In the genomic region with DNA sequence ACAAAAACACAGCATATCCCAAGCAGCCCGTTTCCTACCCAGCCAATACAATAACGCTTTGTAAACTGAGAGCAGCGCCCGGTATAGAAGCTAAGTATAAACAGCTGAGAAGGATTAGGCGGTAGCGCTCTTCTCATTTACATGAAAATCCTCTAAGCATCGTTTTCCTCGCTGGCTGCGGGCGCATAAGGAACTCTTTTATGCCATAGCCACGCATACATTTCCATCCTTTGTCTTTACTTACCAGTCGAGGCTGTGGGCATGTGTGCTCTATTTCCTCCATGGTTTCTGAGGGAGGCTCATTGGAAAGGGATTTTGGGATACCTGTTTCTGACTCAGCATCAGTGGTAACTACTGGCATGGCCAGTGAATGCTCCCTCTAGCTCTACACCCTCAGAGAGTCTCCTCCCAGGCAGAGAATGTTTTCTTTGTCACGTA, we compare ENCODE assay signal across 8 cellular contexts. TPM values are rescaled to one million over a fixed set of nuclear protein-coding genes. Genes with fewer than 3 reads are reported as not detected.
DNase-seq lines count a peak whose midpoint lies in the region; ATAC-seq and TF ChIP-seq lines count a peak whose summit lies in the region.

No MANE protein-coding gene starts in this region.

- H3K27me3 ChIP-seq in BE2C = no peaks in the 10 kb centered on the region
- H3K27me3 ChIP-seq in NT2/D1 (ENCODE audit: insufficient read depth, insufficient read length) = no peaks in the 10 kb centered on the region
- no peaks in the 10 kb centered on the region for H3K27me3 ChIP-seq in neuron (ENCODE audit: insufficient read depth, low read length)

- POLR2A ChIA-PET in GM10248 (lab: Yijun Ruan, JAX) = no interaction called here

- no peaks in the 10 kb centered on the region for H3K4me1 ChIP-seq in BE2C
- H3K4me1 ChIP-seq in NT2/D1 (ENCODE audit: insufficient read depth, insufficient read length) = no peaks in the 10 kb centered on the region
- H3K4me1 ChIP-seq in neuron (ENCODE audit: insufficient read depth, low read length) = peaks cover 6% of the 10 kb centered on the region

- H3K4me3 ChIP-seq in BE2C (ENCODE audit: low read depth, low read length) (peak overlapping the region; percentile 64), NT2/D1 (ENCODE audit: insufficient read length, low read depth) (peak overlapping the region; percentile 50), neuron (ENCODE audit: low read length) (peak overlapping the region; percentile 23)

- H3K9me3 ChIP-seq in BE2C = no peaks in the 10 kb centered on the region
- no peaks in the 10 kb centered on the region for H3K9me3 ChIP-seq in NT2/D1 (ENCODE audit: insufficient read depth, low read length)
- no peaks in the 10 kb centered on the region for H3K9me3 ChIP-seq in neuron (ENCODE audit: low read length)

- no peak for DNase-seq in BE2C
- DNase-seq in NT2/D1 (ENCODE audit: low read depth, low spot score) = peak; percentile 66
- DNase-seq in mesenteric fat pad (ENCODE audit: low spot score) = no peak
- no peak for DNase-seq in GM10248 (ENCODE audit: extremely low spot score)

- no peak overlapping the region for H2AFZ ChIP-seq in neuron (ENCODE audit: low read depth, low read length)

- peak overlapping the region; percentile 57 for H3K9ac ChIP-seq in NT2/D1 (ENCODE audit: insufficient read length, low read depth)

- TF ChIP-seq CTCF in BE2C (IDR thresholded peaks at IDR 0.05; ENCODE audit: low read depth, low read length) (no peak), GM10248 (IDR thresholded peaks at IDR 0.05; ENCODE audit: control extremely low read depth, extremely low read depth, low read depth, missing control alignments) (no peak)

- H3K36me3 ChIP-seq in BE2C (no peaks in the 10 kb centered on the region), NT2/D1 (ENCODE audit: insufficient read depth, insufficient read length, low read length) (peaks cover 3% of the 10 kb centered on the region), neuron (ENCODE audit: insufficient read depth, low read length) (no peaks in the 10 kb centered on the region)

- ATAC-seq in GM21526 (IDR thresholded peaks at IDR 0.05; ENCODE audit: low FRiP score, unreplicated experiment) (peak; percentile 12), esophagus mucosa (peak; percentile 55), GM19328 (IDR thresholded peaks at IDR 0.05; ENCODE audit: unreplicated experiment) (no peak)

- CTCF ChIA-PET in GM10248 (lab: Yijun Ruan, JAX) = no interaction called here

RNA-seq across cellular contexts. Expression of a gene that starts 0.4 kb away (rescaled TPM):
- 0.97 TPM for polyA plus RNA-seq in BE2C (2012; ENCODE audit: insufficient read depth, insufficient read length, low read depth)
- total RNA-seq in esophagus mucosa (0.64 TPM), mesenteric fat pad (0.10 TPM)

RNA-seq across cellular contexts. Expression of a gene that starts 47.0 kb away (rescaled TPM):
- 6.1 TPM for polyA plus RNA-seq in BE2C (2012; ENCODE audit: insufficient read depth, insufficient read length, low read depth)
- total RNA-seq in esophagus mucosa (7.7 TPM), mesenteric fat pad (9.0 TPM)
